Comparison of ENCODE assay signal across 1 cellular context in the genomic region with DNA sequence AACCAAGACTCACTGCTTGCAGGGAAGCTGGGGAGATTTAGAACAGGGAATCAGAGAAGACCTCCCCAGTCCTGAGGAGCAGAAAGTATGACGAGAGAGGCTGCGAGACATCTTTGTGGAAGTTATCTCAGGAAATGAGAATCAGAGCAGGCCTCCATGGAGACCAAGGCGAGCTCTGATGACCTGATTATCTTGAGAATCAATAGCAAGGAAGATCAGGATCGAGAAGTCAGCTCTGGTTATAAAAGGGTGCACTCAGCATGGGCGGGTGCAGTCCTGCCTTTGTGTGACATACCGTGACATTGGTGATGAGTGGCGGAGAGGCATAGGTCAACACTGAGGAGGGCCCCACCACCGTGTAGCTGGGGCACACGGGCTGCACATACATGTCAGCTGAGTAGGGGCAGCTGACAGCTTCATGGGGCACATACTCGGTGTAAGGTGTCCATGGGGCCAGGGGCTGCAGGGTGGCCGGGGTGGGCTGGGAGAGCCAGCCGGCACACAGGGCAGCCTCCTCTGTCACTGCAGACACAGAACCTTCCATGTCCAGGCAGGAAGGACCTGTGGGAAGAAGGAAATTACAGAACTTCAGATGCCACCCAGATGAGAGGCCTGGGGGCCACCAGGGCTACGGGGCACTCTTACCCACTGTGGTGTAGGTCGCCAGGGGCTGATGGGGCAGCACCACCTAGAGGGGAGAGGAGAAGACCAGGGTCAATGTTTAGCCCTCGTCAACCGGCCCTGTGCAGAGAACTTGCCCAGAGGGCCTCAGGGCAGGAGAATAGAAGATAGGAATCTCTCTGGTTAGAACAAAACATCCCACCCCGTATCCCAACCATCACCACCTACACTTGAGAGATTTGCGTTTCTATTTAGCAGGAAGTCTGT.
TF ChIP-seq lines count a peak whose summit lies in the region.

No MANE protein-coding gene starts in this region.

TF ChIP-seq in HCT116, 20 proteins besides CTCF, POLR2A, EP300 and RAD21 (continued from another document):
- TF ChIP-seq REST (IDR thresholded peaks at IDR 0.05; ENCODE audit: low read depth) (no peak), TCF7L2 (IDR thresholded peaks at IDR 0.05; ENCODE audit: borderline replicate concordance, extremely low read depth, insufficient read depth, insufficient read length) (no peak), POLR2AphosphoS5 (IDR thresholded peaks at IDR 0.05; ENCODE audit: low read depth, low read length) (no peak), ZNF274 (IDR thresholded peaks at IDR 0.05; ENCODE audit: low read depth, low read length) (no peak), ELF1 (IDR thresholded peaks at IDR 0.05; ENCODE audit: borderline replicate concordance, low read depth) (no peak), SRF (IDR thresholded peaks at IDR 0.05; ENCODE audit: low read depth) (no peak), MAX (IDR thresholded peaks at IDR 0.05) (no peak), JUND (IDR thresholded peaks at IDR 0.05) (no peak)
